ENCODE assay signal across 11 cellular contexts in genomic region chr1:11690132-11690668, GRCh38. TPM values are rescaled to one million over a fixed set of nuclear protein-coding genes. Genes with fewer than 3 reads are reported as not detected.
DNase-seq lines count a peak whose midpoint lies in the region; ATAC-seq and TF ChIP-seq lines count a peak whose summit lies in the region.
"Had no signal": no experiment of that assay in that cellular context is flagged by ENCODE, and none has a peak within 500 bp of the region (broad histone marks: within the 10 kb centered on the region; RNA-seq: fewer than 3 reads in every experiment).

No MANE protein-coding gene starts in this region.

- TF ChIP-seq CTCF in breast epithelium (IDR thresholded peaks at IDR 0.05) (no peak), neural cell (IDR thresholded peaks at IDR 0.05; ENCODE audit: poor library complexity, severe bottlenecking) (peak; percentile 42)

- peak overlapping the region in 2 of 3 donors; percentile 54 to 69 for H3K4me3 ChIP-seq in breast epithelium
- H3K4me3 ChIP-seq in neural cell (ENCODE audit: low read length): peak overlapping the region; percentile 88

- H4K20me1 ChIP-seq in neural cell (ENCODE audit: insufficient read depth): no peaks in the 10 kb centered on the region

- no peak for TF ChIP-seq RAD21 in neural cell (conservative IDR thresholded peaks at IDR 0.05)

- DNase-seq in NCI-H146 treated with DMSO at 0.1 percent for 48 hours (lab: John Stamatoyannopoulos, UW; ENCODE audit: unreplicated experiment) (peak; percentile 66), NCI-H146 (lab: John Stamatoyannopoulos, UW) (no peak), breast epithelium (ENCODE audit: low spot score in 2 of 2) (no peak), NCI-H446 treated with DMSO at 0.1 percent for 48 hours (lab: John Stamatoyannopoulos, UW) (no peak), kidney glomerular epithelial cell (lab: John Stamatoyannopoulos, UW) (no peak)
- DNase-seq: activated CD4-positive, alpha-beta memory T cell treated with anti-CD3 and anti-CD28 coated beads, Interleukin-2, amount 10 ng/mL, durations not matched to agents 7 days and 5 days; brain microvascular endothelial cell; NCI-H446 had no signal

- no peaks in the 10 kb centered on the region for H3K9me3 Mint-ChIP-seq in IgD-negative memory B cell
- H3K9me3 Mint-ChIP-seq: activated CD4-positive, alpha-beta memory T cell treated with anti-CD3 and anti-CD28 coated beads, Interleukin-2, amount 10 ng/mL, durations not matched to agents 7 days and 5 days had no signal

- H3K27ac ChIP-seq in breast epithelium (no peak overlapping the region), neural cell (ENCODE audit: low read length) (peak overlapping the region; percentile 78)
- H3K27ac ChIP-seq: brain microvascular endothelial cell had no signal

- peaks cover 9 to 10% (median 10%) of the 10 kb centered on the region in 3 donors for H3K4me1 Mint-ChIP-seq in IgD-negative memory B cell

- no peak for ATAC-seq in HG03354 (IDR thresholded peaks at IDR 0.05; ENCODE audit: poor library complexity, severe bottlenecking, unreplicated experiment)

- H3K4me3 Mint-ChIP-seq in IgD-negative memory B cell: peak overlapping the region in 3 of 4 donors; percentile 1 to 86 (median 84)
- H3K4me3 Mint-ChIP-seq: activated CD4-positive, alpha-beta memory T cell treated with anti-CD3 and anti-CD28 coated beads, Interleukin-2, amount 10 ng/mL, durations not matched to agents 7 days and 5 days had no signal

- peaks cover 6 to 31% of the 10 kb centered on the region in 2 donors for H3K27me3 ChIP-seq in breast epithelium
- H3K27me3 ChIP-seq in neural cell (ENCODE audit: insufficient read depth, low read depth, low read length): no peaks in the 10 kb centered on the region

- peak overlapping the region; percentile 83 for H2AFZ ChIP-seq in neural cell (ENCODE audit: low read depth, low read length)

- H3K4me2 ChIP-seq in neural cell (ENCODE audit: low read length): peak overlapping the region; percentile 89

- no peak for TF ChIP-seq POLR2A in breast epithelium (IDR thresholded peaks at IDR 0.05)

- H3K9ac ChIP-seq in neural cell (ENCODE audit: low read length): peak overlapping the region; percentile 90

- H3K36me3 ChIP-seq in breast epithelium: no peaks in the 10 kb centered on the region
- H3K36me3 ChIP-seq in neural cell (ENCODE audit: insufficient read depth, low read length): no peaks in the 10 kb centered on the region
- H3K36me3 ChIP-seq: brain microvascular endothelial cell had no signal

- peaks cover 36% of the 10 kb centered on the region for H3K27me3 Mint-ChIP-seq in IgD-negative memory B cell

- peaks cover 42% of the 10 kb centered on the region for H3K79me2 ChIP-seq in neural cell (replicated peaks; ENCODE audit: insufficient read depth, low read length)

- no peaks in the 10 kb centered on the region for H3K9me3 ChIP-seq in breast epithelium
- H3K9me3 ChIP-seq in neural cell (ENCODE audit: low read length): no peaks in the 10 kb centered on the region

- H3K27ac Mint-ChIP-seq in IgD-negative memory B cell: no peak overlapping the region
- H3K27ac Mint-ChIP-seq: activated CD4-positive, alpha-beta memory T cell treated with anti-CD3 and anti-CD28 coated beads, Interleukin-2, amount 10 ng/mL, durations not matched to agents 7 days and 5 days had no signal

- intact Hi-C loops in breast epithelium (cut with DNase I; ENCODE audit: low total_unique reads): no loop called here

- peaks cover 11% of the 10 kb centered on the region in 2 donors for H3K4me1 ChIP-seq in breast epithelium

- H3K9me2 ChIP-seq in neural cell (ENCODE audit: insufficient read depth, low read length): no peaks in the 10 kb centered on the region

- H3K36me3 Mint-ChIP-seq in IgD-negative memory B cell: peaks cover 2% of the 10 kb centered on the region

- H3F3A ChIP-seq in neural cell (ENCODE audit: insufficient read depth, low read length, poor library complexity, severe bottlenecking): no peaks in the 10 kb centered on the region

- TF ChIP-seq EP300 in neural cell (conservative IDR thresholded peaks at IDR 0.05; ENCODE audit: poor library complexity, severe bottlenecking): no peak

TF ChIP-seq in neural cell, 6 proteins besides CTCF, POLR2A, EP300 and RAD21:
- TF ChIP-seq MXI1 (conservative IDR thresholded peaks at IDR 0.05; ENCODE audit: poor library complexity, severe bottlenecking) (peak; percentile 2), TAF1 (IDR thresholded peaks at IDR 0.05; ENCODE audit: low read depth) (no peak), POLR2AphosphoS5 (IDR thresholded peaks at IDR 0.05) (peak; percentile 6), REST (IDR thresholded peaks at IDR 0.05; ENCODE audit: borderline replicate concordance) (peak; percentile 3)
TF ChIP-seq in neural cell: peak in this region for 3.

RNA-seq across cellular contexts. Expression of gene DRAXIN, which starts 1.3 kb away (rescaled TPM):
- polyA plus RNA-seq in IgD-negative memory B cell: 0.13 TPM
- total RNA-seq in breast epithelium: under 1 TPM; under 0.01 to 0.15 (median under 0.01) TPM
- polyA plus RNA-seq in neural cell: 33.5 and 35.5 TPM in 2 replicates
- polyA minus RNA-seq in neural cell: 69.0 and 75.7 TPM in 2 replicates

RNA-seq across cellular contexts. Expression of gene MAD2L2, which starts 9.3 kb away (rescaled TPM):
- polyA plus RNA-seq in IgD-negative memory B cell (49.1 TPM), neural cell (182 and 203 TPM in 2 replicates)
- total RNA-seq in breast epithelium: 10 to 100 TPM; 31.8 to 58.7 (median 47.7) TPM
- 88.1 and 104 TPM in 2 replicates for polyA minus RNA-seq in neural cell

RNA-seq across cellular contexts. Expression of gene FBXO6, which starts 26.2 kb away (rescaled TPM):
- polyA plus RNA-seq in IgD-negative memory B cell: 24.2 TPM
- total RNA-seq in breast epithelium: 10 to 100 TPM; 10.2 to 17.0 (median 16.5) TPM
- 0.68 and 2.3 TPM in 2 replicates for polyA plus RNA-seq in neural cell
- polyA minus RNA-seq in neural cell: 0.69 and 1.2 TPM in 2 replicates

RNA-seq across cellular contexts. Expression of gene FBXO44, which starts 35.5 kb away (rescaled TPM):
- polyA plus RNA-seq in IgD-negative memory B cell: 16.9 TPM
- 10 to 100 TPM; 14.1 to 32.1 (median 31.3) TPM for total RNA-seq in breast epithelium
- polyA plus RNA-seq in neural cell: 119 and 126 TPM in 2 replicates
- 47.3 and 56.0 TPM in 2 replicates for polyA minus RNA-seq in neural cell

RNA-seq across cellular contexts. Expression of gene FBXO2, which starts 36.0 kb away (rescaled TPM):
- polyA plus RNA-seq in IgD-negative memory B cell: 18.0 TPM
- total RNA-seq in breast epithelium: 10 to 100 TPM in 2 of 3 donors, 1 to 10 TPM in 1; 1.3 to 49.3 (median 40.6) TPM
- 16.6 and 24.7 TPM in 2 replicates for polyA plus RNA-seq in neural cell
- 6.8 and 8.3 TPM in 2 replicates for polyA minus RNA-seq in neural cell

Comparison
In these comparisons a context has a peak if more than half of its experiments do, and no peak if none do; other contexts are left out.
1. RNA of gene DRAXIN, which starts 1.3 kb away (polyA plus RNA-seq): 33.5 to 35.5 TPM in neural cell; 0.13 TPM in IgD-negative memory B cell (single experiment); every median in the first group is over 10 times any median in the second.